ENCODE assay signal across 8 cellular contexts in the genomic region with DNA sequence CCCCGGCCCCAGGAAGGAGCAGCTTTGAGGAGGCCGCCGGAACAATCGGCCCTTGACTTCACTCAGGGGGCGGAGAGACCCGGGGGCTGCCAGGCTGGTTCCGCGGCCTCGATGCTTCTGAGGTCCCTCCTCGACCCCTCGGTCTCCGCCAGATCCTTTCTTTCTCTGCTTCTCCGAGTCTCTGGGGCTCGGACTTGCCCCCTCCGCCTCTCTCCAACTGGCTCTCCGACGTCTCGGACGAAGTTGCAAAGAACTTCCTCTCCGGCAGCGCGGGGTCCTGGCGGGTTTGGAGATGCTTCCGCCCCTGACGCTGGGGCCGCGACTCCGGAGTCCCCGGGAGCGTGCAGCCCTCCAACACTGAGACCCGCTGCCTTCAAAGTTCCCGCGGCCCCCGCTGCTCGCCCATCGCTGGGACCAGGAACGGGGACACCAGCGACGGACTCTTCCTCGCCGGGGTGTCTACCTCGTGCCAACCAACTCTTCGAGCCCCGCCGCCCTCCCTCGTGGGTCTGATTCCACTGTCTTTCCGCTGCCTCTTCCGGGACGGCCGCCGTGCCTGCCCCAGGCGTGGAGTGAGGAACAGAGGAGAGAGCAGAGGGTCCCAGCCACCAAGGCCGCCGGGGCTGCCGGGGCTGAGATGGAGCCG. TPM values are rescaled to one million over a fixed set of nuclear protein-coding genes. Genes with fewer than 3 reads are reported as not detected.
DNase-seq lines count a peak whose midpoint lies in the region; ATAC-seq and TF ChIP-seq lines count a peak whose summit lies in the region.

No MANE protein-coding gene starts in this region.

- no peak overlapping the region for H3K27ac Mint-ChIP-seq in activated naive CD8-positive, alpha-beta T cell treated with anti-CD3 and anti-CD28 coated beads for 36 hours
- H3K27ac Mint-ChIP-seq in neural crest cell (ENCODE audit: unreplicated experiment): no peak overlapping the region

- H3K4me3 Mint-ChIP-seq in activated naive CD8-positive, alpha-beta T cell treated with anti-CD3 and anti-CD28 coated beads for 36 hours: peak overlapping the region; percentile 65
- H3K4me3 Mint-ChIP-seq in neural crest cell: peak overlapping the region; percentile 88

- H3K4me1 Mint-ChIP-seq in activated naive CD8-positive, alpha-beta T cell treated with anti-CD3 and anti-CD28 coated beads for 36 hours: peaks cover 30% of the 10 kb centered on the region
- H3K4me1 Mint-ChIP-seq in neural crest cell: peaks cover 48% of the 10 kb centered on the region

- ATAC-seq in HG02870 (IDR thresholded peaks at IDR 0.05; ENCODE audit: unreplicated experiment) (peak; percentile 0), HG03469 (IDR thresholded peaks at IDR 0.05; ENCODE audit: unreplicated experiment) (no peak), GM18511 (IDR thresholded peaks at IDR 0.05; ENCODE audit: unreplicated experiment) (no peak)

- no peaks in the 10 kb centered on the region for H3K36me3 Mint-ChIP-seq in activated naive CD8-positive, alpha-beta T cell treated with anti-CD3 and anti-CD28 coated beads for 36 hours
- H3K36me3 Mint-ChIP-seq in neural crest cell (ENCODE audit: low read depth): peaks cover 5% of the 10 kb centered on the region

- H3K9me3 Mint-ChIP-seq in activated naive CD8-positive, alpha-beta T cell treated with anti-CD3 and anti-CD28 coated beads for 36 hours: no peaks in the 10 kb centered on the region
- no peaks in the 10 kb centered on the region for H3K9me3 Mint-ChIP-seq in neural crest cell

- H3K27me3 Mint-ChIP-seq in activated naive CD8-positive, alpha-beta T cell treated with anti-CD3 and anti-CD28 coated beads for 36 hours: peaks cover 96% of the 10 kb centered on the region
- peaks cover 98% of the 10 kb centered on the region for H3K27me3 Mint-ChIP-seq in neural crest cell (ENCODE audit: low read depth)

- DNase-seq in GM06990 (ENCODE audit: extremely low read depth, insufficient read length) (no peak), neural crest cell (ENCODE audit: low read depth, low spot score) (no peak), amniotic stem cell (lab: John Stamatoyannopoulos, UW) (no peak)
- no peak for DNase-seq in activated naive CD8-positive, alpha-beta T cell treated with anti-CD3 and anti-CD28 coated beads for 36 hours
- no peak for DNase-seq in activated CD8-positive, alpha-beta memory T cell treated with anti-CD3 and anti-CD28 coated beads, Interleukin-2, amount 50 U/mL, for 4 hours

- peak overlapping the region; percentile 91 for H3K4me3 ChIP-seq in GM06990 (replicated peaks; ENCODE audit: low read depth, low read length)

- H3K27me3 ChIP-seq in GM06990 (replicated peaks; ENCODE audit: control insufficient read depth, insufficient read depth, low read length): no peaks in the 10 kb centered on the region

- no peak for TF ChIP-seq CTCF in GM06990 (IDR thresholded peaks at IDR 0.05; ENCODE audit: insufficient read depth, low read length, poor library complexity, severe bottlenecking)
- TF ChIP-seq CTCF in neural crest cell (conservative IDR thresholded peaks at IDR 0.05): no peak

- no peaks in the 10 kb centered on the region; the same call in 1 of the 2 replicates for H3K36me3 ChIP-seq in GM06990 (ENCODE audit: control insufficient read depth, insufficient read depth, low read length)

RNA-seq across cellular contexts. Expression of a gene that starts 7.0 kb away (rescaled TPM):
- 1 to 10 TPM; 2.2 to 2.4 TPM for total RNA-seq in activated naive CD8-positive, alpha-beta T cell treated with anti-CD3 and anti-CD28 coated beads for 36 hours
- total RNA-seq in neural crest cell: 18.1 and 19.5 TPM in 2 replicates
